10 cellular contexts compared by ENCODE assay signal in genomic region chr1:230083746-230084407, GRCh38. TPM values are rescaled to one million over a fixed set of nuclear protein-coding genes. Genes with fewer than 3 reads are reported as not detected.
DNase-seq lines count a peak whose midpoint lies in the region; ATAC-seq and TF ChIP-seq lines count a peak whose summit lies in the region.
"Had no signal": no experiment of that assay in that cellular context is flagged by ENCODE, and none has a peak within 500 bp of the region (broad histone marks: within the 10 kb centered on the region; RNA-seq: fewer than 3 reads in every experiment).

No MANE protein-coding gene starts in this region.

- TF ChIP-seq CTCF in activated B cell treated with CpG ODN at 0.5 μM for 24 hours (IDR thresholded peaks at IDR 0.05) (no peak), fibroblast of lung (conservative IDR thresholded peaks at IDR 0.05 in 1 of 2, IDR thresholded peaks at IDR 0.05 in 1 of 2; ENCODE audit: low read depth in 1 of 2, low read length in 2 of 2) (no peak), stomach (IDR thresholded peaks at IDR 0.05) (no peak)

- peak overlapping the region; percentile 55 for H3K4me3 Mint-ChIP-seq in T-helper 2 cell treated with Interferon-gamma antibody and Interleukin-4, amounts not matched to agents 5 μg/mL and 100 μg/mL, for 36 hours
- no peak overlapping the region for H3K4me3 Mint-ChIP-seq in activated B cell treated with CpG ODN at 0.5 μM for 24 hours

- no peaks in the 10 kb centered on the region for H3K9me3 ChIP-seq in fibroblast of lung (ENCODE audit: control insufficient read depth, insufficient read depth, low read depth, low read length)
- no peaks in the 10 kb centered on the region for H3K9me3 ChIP-seq in stomach
- H3K9me3 ChIP-seq: thyroid gland had no signal

- H3K36me3 ChIP-seq in fibroblast of lung (ENCODE audit: control insufficient read depth, insufficient read depth, low read length): no peaks in the 10 kb centered on the region
- no peaks in the 10 kb centered on the region for H3K36me3 ChIP-seq in stomach
- no peaks in the 10 kb centered on the region for H3K36me3 ChIP-seq in H7 (replicated peaks; ENCODE audit: control insufficient read depth, insufficient read depth, low read length)
- H3K36me3 ChIP-seq: thyroid gland had no signal

- peaks cover 32% of the 10 kb centered on the region for H3K4me1 ChIP-seq in fibroblast of lung (ENCODE audit: control insufficient read depth, extremely low read depth, insufficient read depth, low read length)
- peaks cover 13 to 85% (median 52%) of the 10 kb centered on the region in 4 donors for H3K4me1 ChIP-seq in stomach

- intact Hi-C loops in activated B cell treated with CpG ODN at 0.5 μM for 24 hours (cut with micrococcal nuclease) (no loop called here), stomach (cut with DNase I; ENCODE audit: low total_unique reads) (loop anchor here (10.0 kb wide), 1 partner anchor 191 kb away; no protein-coding TSS in a partner anchor)

- TF ChIP-seq EP300 in stomach (IDR thresholded peaks at IDR 0.05): no peak

- no peaks in the 10 kb centered on the region for H4K20me1 ChIP-seq in fibroblast of lung (ENCODE audit: control insufficient read depth, extremely low read depth, insufficient read depth, low read length)

- 83 to 93% (median 86%) methylated on average over 9 to 10 of the region's 10 CpGs for WGBS in stomach, 5 donors

- H3K4me3 ChIP-seq in fibroblast of lung (replicated peaks in 1 of 4; ENCODE audit: control extremely low read depth in 1 of 4, insufficient read depth in 1 of 4, low read depth in 3 of 4, low read length in 4 of 4) (peak overlapping the region in 2 of 4 experiments; percentile 9 to 17), stomach (no peak overlapping the region), H7 (ENCODE audit: insufficient read depth, low read depth, low read length) (no peak overlapping the region)
- H3K4me3 ChIP-seq: thyroid gland had no signal

- H3K27ac Mint-ChIP-seq in T-helper 2 cell treated with Interferon-gamma antibody and Interleukin-4, amounts not matched to agents 5 μg/mL and 100 μg/mL, for 36 hours: peak overlapping the region; percentile 67
- peak overlapping the region; percentile 32 for H3K27ac Mint-ChIP-seq in activated B cell treated with CpG ODN at 0.5 μM for 24 hours

- no peak for ATAC-seq in activated B cell treated with CpG ODN at 0.5 μM for 24 hours (ENCODE audit: low read depth)

- peak overlapping the region; percentile 87 for H3K4me2 ChIP-seq in fibroblast of lung (ENCODE audit: extremely low read depth, insufficient read depth, low read length)

- peaks cover 26% of the 10 kb centered on the region for H3K4me1 Mint-ChIP-seq in T-helper 2 cell treated with Interferon-gamma antibody and Interleukin-4, amounts not matched to agents 5 μg/mL and 100 μg/mL, for 36 hours (ENCODE audit: low read depth)
- peaks cover 53% of the 10 kb centered on the region for H3K4me1 Mint-ChIP-seq in activated B cell treated with CpG ODN at 0.5 μM for 24 hours

- in situ Hi-C loops in ACHN (cut with HindIII; ENCODE audit: low pct_ligation_motif_present, low pct_unique_long_range_greater_than_20kb, low sequenced_read_pairs): no loop called here

- H3K9ac ChIP-seq in fibroblast of lung (ENCODE audit: insufficient read depth, low read length): peak overlapping the region; percentile 54

- CTCF ChIA-PET in activated B cell treated with CpG ODN at 0.5 μM for 24 hours (lab: Charles Lee): no interaction called here

- peaks cover 9% of the 10 kb centered on the region for H3K36me3 Mint-ChIP-seq in T-helper 2 cell treated with Interferon-gamma antibody and Interleukin-4, amounts not matched to agents 5 μg/mL and 100 μg/mL, for 36 hours (ENCODE audit: low read depth)
- H3K36me3 Mint-ChIP-seq in activated B cell treated with CpG ODN at 0.5 μM for 24 hours (ENCODE audit: low read depth): peaks cover 32% of the 10 kb centered on the region

- H3K9me3 Mint-ChIP-seq in T-helper 2 cell treated with Interferon-gamma antibody and Interleukin-4, amounts not matched to agents 5 μg/mL and 100 μg/mL, for 36 hours: peaks cover 11% of the 10 kb centered on the region
- H3K9me3 Mint-ChIP-seq in activated B cell treated with CpG ODN at 0.5 μM for 24 hours: peaks cover 3% of the 10 kb centered on the region

- POLR2A ChIA-PET in activated B cell treated with CpG ODN at 0.5 μM for 24 hours (lab: Charles Lee): interaction anchor here (1.2 kb wide), 1 partner anchor 40 kb away, joined by 3 read pairs; no protein-coding TSS in a partner anchor

- peaks cover 93% of the 10 kb centered on the region for H3K79me2 ChIP-seq in fibroblast of lung (ENCODE audit: control insufficient read depth, insufficient read depth, low read length)

- DNase-seq in T-helper 2 cell treated with Interferon-gamma antibody and Interleukin-4, amounts not matched to agents 5 μg/mL and 100 μg/mL, for 36 hours (ENCODE audit: low spot score): no peak
- no peak for DNase-seq in T-helper 2 cell
- DNase-seq in activated B cell treated with CpG ODN at 0.5 μM for 24 hours: no peak
- DNase-seq in fibroblast of lung (ENCODE audit: low read depth in 2 of 2): no peak
- no peak for DNase-seq in stomach
- no peak for DNase-seq in MV-4-11 (lab: John Stamatoyannopoulos, UW)
- DNase-seq in ACHN: no peak
- DNase-seq in H7: no peak
- DNase-seq: NCI-H2081, thyroid gland had no signal

- peaks cover 2% of the 10 kb centered on the region for H3K27me3 Mint-ChIP-seq in T-helper 2 cell treated with Interferon-gamma antibody and Interleukin-4, amounts not matched to agents 5 μg/mL and 100 μg/mL, for 36 hours (ENCODE audit: low read depth)
- H3K27me3 Mint-ChIP-seq in activated B cell treated with CpG ODN at 0.5 μM for 24 hours: no peaks in the 10 kb centered on the region

- no peak for TF ChIP-seq POLR2A in stomach (IDR thresholded peaks at IDR 0.05)

- no peak overlapping the region for H2AFZ ChIP-seq in fibroblast of lung (ENCODE audit: low read length)

- H3K27me3 ChIP-seq in fibroblast of lung (ENCODE audit: control insufficient read depth, insufficient read depth, low read length) (no peaks in the 10 kb centered on the region), stomach (no peaks in the 10 kb centered on the region), H7 (ENCODE audit: control insufficient read depth, insufficient read depth, low read length) (no peaks in the 10 kb centered on the region)
- H3K27me3 ChIP-seq: thyroid gland had no signal

- H3K27ac ChIP-seq in fibroblast of lung (ENCODE audit: insufficient read depth, low read length): peak overlapping the region; percentile 98
- peak overlapping the region in 4 of 5 donors; percentile 56 to 85 (median 70) for H3K27ac ChIP-seq in stomach
- H3K27ac ChIP-seq: thyroid gland had no signal

RNA-seq across cellular contexts. Expression of gene GALNT2, which starts 16.8 kb away (rescaled TPM):
- total RNA-seq in activated B cell treated with CpG ODN at 0.5 μM for 24 hours (99.8 and 108 TPM in 2 replicates), fibroblast of lung (61.6 and 106 TPM in 2 replicates), stomach (100 to 1,000 TPM in 1 of 5 donors, 10 to 100 TPM in 4; 39.3 to 101 (median 49.6) TPM)
- polyA plus RNA-seq in fibroblast of lung (111 and 115 TPM in 2 replicates), stomach (10 to 100 TPM in 2 of 3 donors, 1 to 10 TPM in 1; 5.5 to 18.1 (median 17.8) TPM)
- 124 and 130 TPM in 2 replicates for polyA plus RNA-seq in fibroblast of lung (2012)
- polyA minus RNA-seq in fibroblast of lung (ENCODE audit: low replicate concordance): 76.1 and 79.5 TPM in 2 replicates
- total RNA-seq in H7 (2014; rRNA removed; shearing (Covaris generic)): 99.1 and 105 TPM in 2 replicates
